In the genomic region with DNA sequence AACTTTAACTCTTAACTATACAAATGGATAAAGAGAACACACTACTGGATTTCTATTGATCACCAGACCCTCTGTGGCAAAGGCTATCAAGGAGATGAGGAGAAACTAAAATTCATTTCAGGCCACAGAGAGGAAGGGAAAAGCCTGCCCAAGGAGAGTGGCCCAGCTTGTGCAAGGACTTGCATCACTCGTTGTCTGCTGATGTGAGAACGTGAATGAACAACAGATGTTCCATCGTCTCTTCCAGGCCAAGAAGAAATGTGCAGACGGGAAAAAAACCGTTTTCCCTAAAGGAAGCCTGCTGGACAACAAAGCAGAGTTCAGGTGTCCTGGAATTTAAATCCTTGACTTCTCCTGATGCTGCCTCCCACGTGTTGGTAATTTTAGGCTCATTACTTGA, we compare ENCODE assay signal across 19 cellular contexts.
DNase-seq lines count a peak whose midpoint lies in the region; ATAC-seq and TF ChIP-seq lines count a peak whose summit lies in the region.
"Had no signal": no experiment of that assay in that cellular context is flagged by ENCODE, and none has a peak within 500 bp of the region (broad histone marks: within the 10 kb centered on the region; RNA-seq: fewer than 3 reads in every experiment).

No MANE protein-coding gene starts in this region.

- DNase-seq in IMR-90, result peak; percentile 48
- DNase-seq in fibroblast of pulmonary artery (ENCODE audit: low read depth), result peak; percentile 46
- no peak for DNase-seq in mesothelial cell of epicardium (ENCODE audit: low spot score in 2 of 2, unreplicated experiment in 2 of 2)
- peak in 1 of 2 donors; percentile 80 for DNase-seq in suprapubic skin (ENCODE audit: low spot score in 2 of 2)
- no peak for DNase-seq in NCI-H345 treated with DMSO at 0.1 percent for 48 hours (lab: John Stamatoyannopoulos, UW; ENCODE audit: unreplicated experiment)
- no peak for DNase-seq in colonic mucosa
- no peak for DNase-seq in ascending aorta (ENCODE audit: low spot score in 2 of 2)
- DNase-seq: activated gamma-delta T cell treated with Interleukin-2 at 50 U/mL for 16 hours; brain microvascular endothelial cell; effector CD8-positive, alpha-beta T cell; EL; glutamatergic neuron; NCI-H1694 treated with DMSO at 0.1 percent for 48 hours; NCI-H524 had no signal

- H3K79me1 ChIP-seq in IMR-90 (ENCODE audit: low read depth in 1 of 2, low read length in 2 of 2), result no peaks in the 10 kb centered on the region

- no peak overlapping the region for H2BK20ac ChIP-seq in IMR-90 (ENCODE audit: low read depth, low read length)

- no peaks in the 10 kb centered on the region; the same call in 1 of the 2 replicates for H4K20me1 ChIP-seq in IMR-90 (ENCODE audit: insufficient read depth, low read length)

- peaks cover 6% of the 10 kb centered on the region; the same call in 1 of the 2 replicates for H3K9me1 ChIP-seq in IMR-90 (ENCODE audit: insufficient read depth, low read length)

- TF ChIP-seq EP300 in suprapubic skin (IDR thresholded peaks at IDR 0.05), result no peak

- H3K36me3 Mint-ChIP-seq in mesothelial cell of epicardium, result no peaks in the 10 kb centered on the region
- H3K36me3 Mint-ChIP-seq: CD14-positive monocyte had no signal

- H2AK9ac ChIP-seq in IMR-90 (replicated peaks; ENCODE audit: low read depth, low read length, poor library complexity), result no peak overlapping the region

- H3K23ac ChIP-seq in IMR-90 (ENCODE audit: low read depth, low read length), result no peak overlapping the region

- dilution Hi-C loops in IMR-90 (cut with HindIII; ENCODE audit: low sequenced_read_pairs, unreplicated experiment), result no loop called here

- H4K91ac ChIP-seq in IMR-90 (ENCODE audit: insufficient read depth, low read depth, low read length), result no peak overlapping the region

- BruUV-seq in IMR-90 (replicated peaks; lab: Mats Ljungman, UMichigan), result no TSS peak

- CTCF ChIA-PET in IMR-90 (lab: Yijun Ruan, JAX), result no interaction called here

- ATAC-seq in IMR-90 (ENCODE audit: low read depth) (no peak), GM19455 (IDR thresholded peaks at IDR 0.05; ENCODE audit: unreplicated experiment) (no peak)

- 60% methylated on average over 4 of the region's 6 CpGs; no CpG with 5 or more reads in 1 of the 2 experiments for WGBS in IMR-90 (ENCODE audit: extremely low coverage in 2 of 2, insufficient read length in 1 of 2), 2 experiments
- 54% methylated on average over 6 of the region's 6 CpGs for WGBS in suprapubic skin

- H3K27ac Mint-ChIP-seq in mesothelial cell of epicardium, result peak overlapping the region; percentile 56
- H3K27ac Mint-ChIP-seq: CD14-positive monocyte had no signal

- TF ChIP-seq RAD21 in IMR-90 (IDR thresholded peaks at IDR 0.05; ENCODE audit: low read length), result no peak

- intact Hi-C loops in IMR-90 (cut with micrococcal nuclease) (no loop called here), colonic mucosa (cut with DNase I) (no loop called here), ascending aorta (cut with DNase I) (no loop called here)

- H3K27me3 ChIP-seq in IMR-90 (ENCODE audit: control insufficient read depth, insufficient read depth, low read length), result no peaks in the 10 kb centered on the region
- no peaks in the 10 kb centered on the region for H3K27me3 ChIP-seq in suprapubic skin
- no peaks in the 10 kb centered on the region for H3K27me3 ChIP-seq in colonic mucosa
- H3K27me3 ChIP-seq in ascending aorta, result no peaks in the 10 kb centered on the region
- H3K27me3 ChIP-seq: brain microvascular endothelial cell had no signal

- TF ChIP-seq POLR2A in IMR-90 (IDR thresholded peaks at IDR 0.05; ENCODE audit: low read depth, low read length) (no peak), suprapubic skin (IDR thresholded peaks at IDR 0.05) (no peak)

- no peak overlapping the region for H2BK5ac ChIP-seq in IMR-90 (ENCODE audit: low read depth, low read length, poor library complexity, severe bottlenecking)

- no peak overlapping the region for H3K56ac ChIP-seq in IMR-90 (ENCODE audit: extremely low read depth, insufficient read depth, low read length)

- H3K27ac ChIP-seq in IMR-90 (ENCODE audit: insufficient read depth, low read length), result no peak overlapping the region
- H3K27ac ChIP-seq in suprapubic skin, result peak overlapping the region; percentile 55
- H3K27ac ChIP-seq in colonic mucosa, result no peak overlapping the region
- peak overlapping the region in 1 of 2 donors; percentile 30 for H3K27ac ChIP-seq in ascending aorta
- H3K27ac ChIP-seq: brain microvascular endothelial cell had no signal

- no peak overlapping the region for H2AFZ ChIP-seq in IMR-90 (replicated peaks; ENCODE audit: low read length, poor library complexity)

- no peak overlapping the region for H3K4ac ChIP-seq in IMR-90 (ENCODE audit: low read depth, low read length)

- H3K4me3 ChIP-seq in IMR-90 (ENCODE audit: insufficient read depth, low read depth, low read length) (no peak overlapping the region), fibroblast of pulmonary artery (replicated peaks; ENCODE audit: low read depth, low read length) (no peak overlapping the region), suprapubic skin (no peak overlapping the region), colonic mucosa (no peak overlapping the region), ascending aorta (no peak overlapping the region)
- H3K4me3 ChIP-seq: skin epidermis had no signal

- no peak for TF ChIP-seq CTCF in IMR-90 (conservative IDR thresholded peaks at IDR 0.05; ENCODE audit: low read depth, low read length)
- no peak for TF ChIP-seq CTCF in fibroblast of pulmonary artery (IDR thresholded peaks at IDR 0.05; ENCODE audit: low read length, missing control alignments)
- no peak for TF ChIP-seq CTCF in mesothelial cell of epicardium (IDR thresholded peaks at IDR 0.05; ENCODE audit: unreplicated experiment)
- no peak for TF ChIP-seq CTCF in suprapubic skin (IDR thresholded peaks at IDR 0.05)
- TF ChIP-seq CTCF in colonic mucosa (IDR thresholded peaks at IDR 0.05), result no peak
- no peak for TF ChIP-seq CTCF in ascending aorta (IDR thresholded peaks at IDR 0.05)

- H3K36me3 ChIP-seq in IMR-90 (ENCODE audit: control insufficient read depth, insufficient read depth, low read length) (peaks cover 4% of the 10 kb centered on the region), suprapubic skin (no peaks in the 10 kb centered on the region), colonic mucosa (no peaks in the 10 kb centered on the region), ascending aorta (no peaks in the 10 kb centered on the region)
- H3K36me3 ChIP-seq: brain microvascular endothelial cell had no signal

- no peak overlapping the region for H3K4me2 ChIP-seq in IMR-90 (ENCODE audit: low read depth, low read length)

- H2BK15ac ChIP-seq in IMR-90 (ENCODE audit: low read depth, low read length), result no peak overlapping the region

- H3K9ac ChIP-seq in IMR-90 (ENCODE audit: low read depth, low read length), result no peak overlapping the region
- H3K9ac ChIP-seq in colonic mucosa (ENCODE audit: low read depth in 2 of 2, low read length in 2 of 2), result no peak overlapping the region

- no peak overlapping the region for H2BK120ac ChIP-seq in IMR-90 (ENCODE audit: low read depth, low read length)

- H3K18ac ChIP-seq in IMR-90 (ENCODE audit: low read depth, low read length), result no peak overlapping the region

- H3K9me3 Mint-ChIP-seq in mesothelial cell of epicardium, result no peaks in the 10 kb centered on the region
- H3K9me3 Mint-ChIP-seq: activated CD8-positive, alpha-beta T cell treated with anti-CD3 and anti-CD28 coated beads for 36 hours; CD14-positive monocyte; neural crest cell had no signal

- H3K4me1 ChIP-seq in IMR-90 (ENCODE audit: control insufficient read depth, insufficient read depth, low read length), result peaks cover 9% of the 10 kb centered on the region
- peaks cover 64% of the 10 kb centered on the region for H3K4me1 ChIP-seq in suprapubic skin
- H3K4me1 ChIP-seq in colonic mucosa, result no peaks in the 10 kb centered on the region
- H3K4me1 ChIP-seq in ascending aorta, result peaks cover 0 to 21% of the 10 kb centered on the region in 2 donors

- H3K9me3 ChIP-seq in IMR-90 (ENCODE audit: control insufficient read depth, insufficient read depth, low read length) (no peaks in the 10 kb centered on the region), suprapubic skin (no peaks in the 10 kb centered on the region), colonic mucosa (no peaks in the 10 kb centered on the region), ascending aorta (no peaks in the 10 kb centered on the region)

- H3K27me3 Mint-ChIP-seq in mesothelial cell of epicardium (ENCODE audit: low read depth), result no peaks in the 10 kb centered on the region
- H3K27me3 Mint-ChIP-seq: activated CD8-positive, alpha-beta T cell treated with anti-CD3 and anti-CD28 coated beads for 36 hours had no signal

- no peak overlapping the region for H2AK5ac ChIP-seq in IMR-90 (ENCODE audit: low read depth, low read length)

- POLR2A ChIA-PET in IMR-90 (lab: Charles Lee; ENCODE audit: unreplicated experiment), result no interaction called here

- H3K14ac ChIP-seq in IMR-90 (replicated peaks; ENCODE audit: low read depth, low read length), result no peak overlapping the region

- H3K4me1 Mint-ChIP-seq in mesothelial cell of epicardium, result peaks cover 4% of the 10 kb centered on the region
- H3K4me1 Mint-ChIP-seq: CD14-positive monocyte had no signal

- no peak overlapping the region for H3K4me3 Mint-ChIP-seq in mesothelial cell of epicardium
- H3K4me3 Mint-ChIP-seq: activated CD8-positive, alpha-beta T cell treated with anti-CD3 and anti-CD28 coated beads for 36 hours; CD14-positive monocyte; neural crest cell had no signal

- in situ Hi-C loops in IMR-90 (cut with MboI; ENCODE audit: low sequenced_read_pairs), result no loop called here

- no peak overlapping the region for H4K5ac ChIP-seq in IMR-90 (ENCODE audit: low read depth, low read length)

- H4K8ac ChIP-seq in IMR-90 (ENCODE audit: low read depth in 2 of 2, low read length in 2 of 2), result no peak overlapping the region

TF ChIP-seq in IMR-90, 13 proteins besides CTCF, POLR2A, EP300 and RAD21 (continues in another document):
- TF ChIP-seq, protein P1, sequence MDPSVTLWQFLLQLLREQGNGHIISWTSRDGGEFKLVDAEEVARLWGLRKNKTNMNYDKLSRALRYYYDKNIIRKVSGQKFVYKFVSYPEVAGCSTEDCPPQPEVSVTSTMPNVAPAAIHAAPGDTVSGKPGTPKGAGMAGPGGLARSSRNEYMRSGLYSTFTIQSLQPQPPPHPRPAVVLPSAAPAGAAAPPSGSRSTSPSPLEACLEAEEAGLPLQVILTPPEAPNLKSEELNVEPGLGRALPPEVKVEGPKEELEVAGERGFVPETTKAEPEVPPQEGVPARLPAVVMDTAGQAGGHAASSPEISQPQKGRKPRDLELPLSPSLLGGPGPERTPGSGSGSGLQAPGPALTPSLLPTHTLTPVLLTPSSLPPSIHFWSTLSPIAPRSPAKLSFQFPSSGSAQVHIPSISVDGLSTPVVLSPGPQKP (IDR thresholded peaks at IDR 0.05; ENCODE audit: borderline replicate concordance, low read depth, low read length), result no peak
- TF ChIP-seq FOS (IDR thresholded peaks at IDR 0.05; ENCODE audit: low read depth, low read length) (no peak), MXI1 (IDR thresholded peaks at IDR 0.05; ENCODE audit: borderline replicate concordance, low read depth, low read length) (no peak), BHLHE40 (IDR thresholded peaks at IDR 0.05; ENCODE audit: low read depth, low read length) (no peak)

Comparison
In these comparisons a context has a peak if more than half of its experiments do, and no peak if none do; other contexts are left out.
1. DNase-seq: peak in IMR-90 (single experiment) and fibroblast of pulmonary artery (single experiment); none in mesothelial cell of epicardium (0 of 2), NCI-H345 treated with DMSO at 0.1 percent for 48 hours (single experiment), colonic mucosa (single experiment) and ascending aorta (0 of 2).